ENCODE assay signal across 1 cellular context in the genomic region with DNA sequence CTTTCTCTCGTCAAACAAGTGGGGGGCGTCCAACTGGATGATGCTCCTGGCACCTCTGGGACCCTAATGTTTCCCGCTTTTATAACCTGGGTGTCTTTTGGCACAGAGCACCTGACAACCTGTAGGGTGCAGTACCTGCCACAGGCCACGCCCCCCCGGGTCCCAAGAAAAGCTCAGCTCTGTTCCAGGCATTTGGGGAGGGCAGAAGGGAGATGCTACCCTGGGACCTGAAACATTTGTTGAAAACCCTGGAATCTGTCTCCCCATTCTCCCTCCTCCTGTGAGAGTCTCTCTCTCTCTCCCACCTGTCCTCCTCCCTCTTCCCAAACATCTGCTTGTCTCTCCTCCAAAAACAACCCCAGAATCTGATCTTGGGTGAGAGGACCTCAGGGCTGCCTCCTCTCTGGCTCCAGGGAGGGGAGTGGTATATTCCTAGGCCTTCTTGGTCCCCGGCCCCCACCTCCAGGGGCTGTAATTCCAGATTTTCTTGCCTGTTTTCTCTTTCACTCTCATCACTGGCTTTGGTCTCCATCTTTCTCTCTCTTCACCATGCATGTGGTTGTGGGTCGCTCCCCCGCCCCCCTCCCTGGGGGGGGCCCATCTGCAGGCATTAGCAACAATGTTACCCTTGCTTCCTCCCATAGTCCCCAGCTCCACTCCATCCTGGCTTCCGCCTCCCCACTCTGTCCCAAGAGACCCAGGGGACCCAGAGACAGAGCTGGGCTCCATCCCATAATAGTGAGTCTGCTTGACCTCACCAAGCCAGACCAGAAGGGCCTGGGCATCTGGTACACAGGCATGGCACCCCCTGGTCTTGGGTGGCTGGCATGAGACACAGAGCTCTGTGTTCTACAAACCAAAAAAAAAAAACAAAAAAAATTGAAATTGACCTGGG.
TF ChIP-seq lines count a peak whose summit lies in the region.

No MANE protein-coding gene starts in this region.

TF ChIP-seq in IMR-90, 13 proteins besides CTCF, POLR2A, EP300 and RAD21:
- TF ChIP-seq MXI1 (IDR thresholded peaks at IDR 0.05; ENCODE audit: borderline replicate concordance, low read depth, low read length) (no peak), FOS (IDR thresholded peaks at IDR 0.05; ENCODE audit: low read depth, low read length) (no peak), CEBPB (IDR thresholded peaks at IDR 0.05; ENCODE audit: low read depth, low read length) (no peak), BHLHE40 (IDR thresholded peaks at IDR 0.05; ENCODE audit: low read depth, low read length) (no peak), MAFK (IDR thresholded peaks at IDR 0.05; ENCODE audit: low read depth, low read length) (no peak), RFX5 (IDR thresholded peaks at IDR 0.05; ENCODE audit: low read depth, low read length) (no peak), RCOR1 (IDR thresholded peaks at IDR 0.05; ENCODE audit: insufficient replicate concordance, low read length) (no peak), CHD1 (IDR thresholded peaks at IDR 0.05; ENCODE audit: low read depth, low read length) (no peak)
- TF ChIP-seq, protein P1, sequence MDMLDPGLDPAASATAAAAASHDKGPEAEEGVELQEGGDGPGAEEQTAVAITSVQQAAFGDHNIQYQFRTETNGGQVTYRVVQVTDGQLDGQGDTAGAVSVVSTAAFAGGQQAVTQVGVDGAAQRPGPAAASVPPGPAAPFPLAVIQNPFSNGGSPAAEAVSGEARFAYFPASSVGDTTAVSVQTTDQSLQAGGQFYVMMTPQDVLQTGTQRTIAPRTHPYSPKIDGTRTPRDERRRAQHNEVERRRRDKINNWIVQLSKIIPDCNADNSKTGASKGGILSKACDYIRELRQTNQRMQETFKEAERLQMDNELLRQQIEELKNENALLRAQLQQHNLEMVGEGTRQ (IDR thresholded peaks at IDR 0.05; ENCODE audit: low read depth, low read length) = no peak
